ENCODE assay signal across 1 cellular context in the genomic region with DNA sequence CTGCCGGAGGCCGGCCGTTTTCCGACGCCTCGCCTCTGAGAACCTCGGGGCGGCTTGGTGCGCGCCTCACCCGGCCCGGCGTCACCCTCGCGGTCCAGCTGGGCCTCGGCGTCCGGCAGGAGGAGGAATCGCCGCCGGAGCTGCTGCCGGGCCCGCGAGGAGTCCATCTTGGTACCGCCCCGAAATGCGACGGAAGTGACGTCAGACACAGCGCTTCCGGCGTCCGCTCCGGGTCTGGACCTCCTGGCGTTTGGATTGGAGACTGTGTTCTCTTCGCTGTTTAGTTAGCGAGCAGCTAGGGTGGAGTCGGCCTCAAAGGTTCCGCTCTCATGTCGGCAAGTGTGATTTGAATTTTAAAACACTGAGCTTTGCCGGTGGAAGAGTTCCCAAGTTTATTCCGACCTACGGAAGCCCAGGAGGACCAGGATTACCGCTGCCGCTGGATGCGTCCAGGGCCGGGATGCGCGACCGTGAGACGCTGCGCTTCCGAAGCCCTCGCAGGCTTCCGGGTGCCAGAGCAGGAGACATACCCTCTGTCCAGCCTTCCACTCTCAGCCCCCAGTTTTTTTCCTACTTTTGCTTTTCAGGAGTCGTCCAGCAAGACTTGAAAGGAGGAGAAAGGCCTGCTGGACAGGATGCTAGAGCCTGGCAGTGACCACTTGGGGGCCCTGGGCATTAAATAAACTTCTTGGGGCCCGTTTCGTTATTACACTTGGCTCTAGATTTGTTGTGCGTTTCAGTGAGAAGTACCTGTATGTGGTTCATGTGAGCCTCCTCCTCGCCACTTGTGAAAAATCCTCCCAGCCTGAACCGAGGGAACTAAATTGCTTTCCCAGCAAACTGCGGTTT.
TF ChIP-seq lines count a peak whose summit lies in the region.

A gene with protein sequence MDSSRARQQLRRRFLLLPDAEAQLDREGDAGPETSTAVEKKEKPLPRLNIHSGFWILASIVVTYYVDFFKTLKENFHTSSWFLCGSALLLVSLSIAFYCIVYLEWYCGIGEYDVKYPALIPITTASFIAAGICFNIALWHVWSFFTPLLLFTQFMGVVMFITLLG (minus strand): TSS at position 188 of the 849 bp plus-strand sequence. CDS start 21 bp downstream, at position 167.

TF ChIP-seq in GM12878, 131 proteins besides CTCF, POLR2A, EP300 and RAD21 (continued from another document and continues in another):
- TF ChIP-seq, protein P1, sequence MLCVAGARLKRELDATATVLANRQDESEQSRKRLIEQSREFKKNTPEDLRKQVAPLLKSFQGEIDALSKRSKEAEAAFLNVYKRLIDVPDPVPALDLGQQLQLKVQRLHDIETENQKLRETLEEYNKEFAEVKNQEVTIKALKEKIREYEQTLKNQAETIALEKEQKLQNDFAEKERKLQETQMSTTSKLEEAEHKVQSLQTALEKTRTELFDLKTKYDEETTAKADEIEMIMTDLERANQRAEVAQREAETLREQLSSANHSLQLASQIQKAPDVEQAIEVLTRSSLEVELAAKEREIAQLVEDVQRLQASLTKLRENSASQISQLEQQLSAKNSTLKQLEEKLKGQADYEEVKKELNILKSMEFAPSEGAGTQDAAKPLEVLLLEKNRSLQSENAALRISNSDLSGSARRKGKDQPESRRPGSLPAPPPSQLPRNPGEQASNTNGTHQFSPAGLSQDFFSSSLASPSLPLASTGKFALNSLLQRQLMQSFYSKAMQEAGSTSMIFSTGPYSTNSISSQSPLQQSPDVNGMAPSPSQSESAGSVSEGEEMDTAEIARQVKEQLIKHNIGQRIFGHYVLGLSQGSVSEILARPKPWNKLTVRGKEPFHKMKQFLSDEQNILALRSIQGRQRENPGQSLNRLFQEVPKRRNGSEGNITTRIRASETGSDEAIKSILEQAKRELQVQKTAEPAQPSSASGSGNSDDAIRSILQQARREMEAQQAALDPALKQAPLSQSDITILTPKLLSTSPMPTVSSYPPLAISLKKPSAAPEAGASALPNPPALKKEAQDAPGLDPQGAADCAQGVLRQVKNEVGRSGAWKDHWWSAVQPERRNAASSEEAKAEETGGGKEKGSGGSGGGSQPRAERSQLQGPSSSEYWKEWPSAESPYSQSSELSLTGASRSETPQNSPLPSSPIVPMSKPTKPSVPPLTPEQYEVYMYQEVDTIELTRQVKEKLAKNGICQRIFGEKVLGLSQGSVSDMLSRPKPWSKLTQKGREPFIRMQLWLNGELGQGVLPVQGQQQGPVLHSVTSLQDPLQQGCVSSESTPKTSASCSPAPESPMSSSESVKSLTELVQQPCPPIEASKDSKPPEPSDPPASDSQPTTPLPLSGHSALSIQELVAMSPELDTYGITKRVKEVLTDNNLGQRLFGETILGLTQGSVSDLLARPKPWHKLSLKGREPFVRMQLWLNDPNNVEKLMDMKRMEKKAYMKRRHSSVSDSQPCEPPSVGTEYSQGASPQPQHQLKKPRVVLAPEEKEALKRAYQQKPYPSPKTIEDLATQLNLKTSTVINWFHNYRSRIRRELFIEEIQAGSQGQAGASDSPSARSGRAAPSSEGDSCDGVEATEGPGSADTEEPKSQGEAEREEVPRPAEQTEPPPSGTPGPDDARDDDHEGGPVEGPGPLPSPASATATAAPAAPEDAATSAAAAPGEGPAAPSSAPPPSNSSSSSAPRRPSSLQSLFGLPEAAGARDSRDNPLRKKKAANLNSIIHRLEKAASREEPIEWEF (IDR thresholded peaks at IDR 0.05; ENCODE audit: insufficient replicate concordance, low read depth, low read length) = no peak
- TF ChIP-seq EGR1 (IDR thresholded peaks at IDR 0.05; ENCODE audit: borderline replicate concordance in 1 of 2, low read depth in 2 of 2, low read length in 2 of 2) (no peak), ZNF207 (IDR thresholded peaks at IDR 0.05; ENCODE audit: borderline replicate concordance) (peak; percentile 89), PML (IDR thresholded peaks at IDR 0.05; ENCODE audit: low read length) (peak; percentile 94), POLR2AphosphoS2 (IDR thresholded peaks at IDR 0.05; ENCODE audit: low read depth, low read length) (peak; percentile 85), SIX5 (IDR thresholded peaks at IDR 0.05; ENCODE audit: low read depth, low read length, severe bottlenecking) (peak; percentile 49), SMARCA5 (IDR thresholded peaks at IDR 0.05) (no peak), NR2C1 (IDR thresholded peaks at IDR 0.05) (peak; percentile 20; the same call in 1 of the 2 replicates), SMAD5 (IDR thresholded peaks at IDR 0.05; ENCODE audit: low read depth) (peak; percentile 94), STAT1 (conservative IDR thresholded peaks at IDR 0.05) (peak; percentile 90; the same call in 1 of the 2 replicates), FOXK2 (IDR thresholded peaks at IDR 0.05) (peak; percentile 66), IRF4 (IDR thresholded peaks at IDR 0.05; ENCODE audit: low read depth, low read length) (peak; percentile 71; the same call in 1 of the 2 replicates), IKZF2 (IDR thresholded peaks at IDR 0.05) (peak; percentile 67 to 76), SP1 (IDR thresholded peaks at IDR 0.05; ENCODE audit: low read depth, low read length) (peak; percentile 84)
- TF ChIP-seq, protein P2, sequence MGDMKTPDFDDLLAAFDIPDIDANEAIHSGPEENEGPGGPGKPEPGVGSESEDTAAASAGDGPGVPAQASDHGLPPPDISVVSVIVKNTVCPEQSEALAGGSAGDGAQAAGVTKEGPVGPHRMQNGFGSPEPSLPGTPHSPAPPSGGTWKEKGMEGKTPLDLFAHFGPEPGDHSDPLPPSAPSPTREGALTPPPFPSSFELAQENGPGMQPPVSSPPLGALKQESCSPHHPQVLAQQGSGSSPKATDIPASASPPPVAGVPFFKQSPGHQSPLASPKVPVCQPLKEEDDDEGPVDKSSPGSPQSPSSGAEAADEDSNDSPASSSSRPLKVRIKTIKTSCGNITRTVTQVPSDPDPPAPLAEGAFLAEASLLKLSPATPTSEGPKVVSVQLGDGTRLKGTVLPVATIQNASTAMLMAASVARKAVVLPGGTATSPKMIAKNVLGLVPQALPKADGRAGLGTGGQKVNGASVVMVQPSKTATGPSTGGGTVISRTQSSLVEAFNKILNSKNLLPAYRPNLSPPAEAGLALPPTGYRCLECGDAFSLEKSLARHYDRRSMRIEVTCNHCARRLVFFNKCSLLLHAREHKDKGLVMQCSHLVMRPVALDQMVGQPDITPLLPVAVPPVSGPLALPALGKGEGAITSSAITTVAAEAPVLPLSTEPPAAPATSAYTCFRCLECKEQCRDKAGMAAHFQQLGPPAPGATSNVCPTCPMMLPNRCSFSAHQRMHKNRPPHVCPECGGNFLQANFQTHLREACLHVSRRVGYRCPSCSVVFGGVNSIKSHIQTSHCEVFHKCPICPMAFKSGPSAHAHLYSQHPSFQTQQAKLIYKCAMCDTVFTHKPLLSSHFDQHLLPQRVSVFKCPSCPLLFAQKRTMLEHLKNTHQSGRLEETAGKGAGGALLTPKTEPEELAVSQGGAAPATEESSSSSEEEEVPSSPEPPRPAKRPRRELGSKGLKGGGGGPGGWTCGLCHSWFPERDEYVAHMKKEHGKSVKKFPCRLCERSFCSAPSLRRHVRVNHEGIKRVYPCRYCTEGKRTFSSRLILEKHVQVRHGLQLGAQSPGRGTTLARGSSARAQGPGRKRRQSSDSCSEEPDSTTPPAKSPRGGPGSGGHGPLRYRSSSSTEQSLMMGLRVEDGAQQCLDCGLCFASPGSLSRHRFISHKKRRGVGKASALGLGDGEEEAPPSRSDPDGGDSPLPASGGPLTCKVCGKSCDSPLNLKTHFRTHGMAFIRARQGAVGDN (IDR thresholded peaks at IDR 0.05) = 0 out of 2 replicates have a peak, but pooled peaks have one; percentile 25
- TF ChIP-seq, protein P3, sequence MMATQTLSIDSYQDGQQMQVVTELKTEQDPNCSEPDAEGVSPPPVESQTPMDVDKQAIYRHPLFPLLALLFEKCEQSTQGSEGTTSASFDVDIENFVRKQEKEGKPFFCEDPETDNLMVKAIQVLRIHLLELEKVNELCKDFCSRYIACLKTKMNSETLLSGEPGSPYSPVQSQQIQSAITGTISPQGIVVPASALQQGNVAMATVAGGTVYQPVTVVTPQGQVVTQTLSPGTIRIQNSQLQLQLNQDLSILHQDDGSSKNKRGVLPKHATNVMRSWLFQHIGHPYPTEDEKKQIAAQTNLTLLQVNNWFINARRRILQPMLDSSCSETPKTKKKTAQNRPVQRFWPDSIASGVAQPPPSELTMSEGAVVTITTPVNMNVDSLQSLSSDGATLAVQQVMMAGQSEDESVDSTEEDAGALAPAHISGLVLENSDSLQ (IDR thresholded peaks at IDR 0.05) = peak; percentile 49
- TF ChIP-seq, protein P4, sequence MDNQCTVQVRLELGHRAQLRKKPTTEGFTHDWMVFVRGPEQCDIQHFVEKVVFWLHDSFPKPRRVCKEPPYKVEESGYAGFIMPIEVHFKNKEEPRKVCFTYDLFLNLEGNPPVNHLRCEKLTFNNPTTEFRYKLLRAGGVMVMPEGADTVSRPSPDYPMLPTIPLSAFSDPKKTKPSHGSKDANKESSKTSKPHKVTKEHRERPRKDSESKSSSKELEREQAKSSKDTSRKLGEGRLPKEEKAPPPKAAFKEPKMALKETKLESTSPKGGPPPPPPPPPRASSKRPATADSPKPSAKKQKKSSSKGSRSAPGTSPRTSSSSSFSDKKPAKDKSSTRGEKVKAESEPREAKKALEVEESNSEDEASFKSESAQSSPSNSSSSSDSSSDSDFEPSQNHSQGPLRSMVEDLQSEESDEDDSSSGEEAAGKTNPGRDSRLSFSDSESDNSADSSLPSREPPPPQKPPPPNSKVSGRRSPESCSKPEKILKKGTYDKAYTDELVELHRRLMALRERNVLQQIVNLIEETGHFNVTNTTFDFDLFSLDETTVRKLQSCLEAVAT (IDR thresholded peaks at IDR 0.05) = peak; percentile 59
- TF ChIP-seq, protein P5, sequence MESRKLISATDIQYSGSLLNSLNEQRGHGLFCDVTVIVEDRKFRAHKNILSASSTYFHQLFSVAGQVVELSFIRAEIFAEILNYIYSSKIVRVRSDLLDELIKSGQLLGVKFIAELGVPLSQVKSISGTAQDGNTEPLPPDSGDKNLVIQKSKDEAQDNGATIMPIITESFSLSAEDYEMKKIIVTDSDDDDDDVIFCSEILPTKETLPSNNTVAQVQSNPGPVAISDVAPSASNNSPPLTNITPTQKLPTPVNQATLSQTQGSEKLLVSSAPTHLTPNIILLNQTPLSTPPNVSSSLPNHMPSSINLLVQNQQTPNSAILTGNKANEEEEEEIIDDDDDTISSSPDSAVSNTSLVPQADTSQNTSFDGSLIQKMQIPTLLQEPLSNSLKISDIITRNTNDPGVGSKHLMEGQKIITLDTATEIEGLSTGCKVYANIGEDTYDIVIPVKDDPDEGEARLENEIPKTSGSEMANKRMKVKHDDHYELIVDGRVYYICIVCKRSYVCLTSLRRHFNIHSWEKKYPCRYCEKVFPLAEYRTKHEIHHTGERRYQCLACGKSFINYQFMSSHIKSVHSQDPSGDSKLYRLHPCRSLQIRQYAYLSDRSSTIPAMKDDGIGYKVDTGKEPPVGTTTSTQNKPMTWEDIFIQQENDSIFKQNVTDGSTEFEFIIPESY (IDR thresholded peaks at IDR 0.05) = no peak; the same call in 1 of the 2 replicates
- TF ChIP-seq, protein P6, sequence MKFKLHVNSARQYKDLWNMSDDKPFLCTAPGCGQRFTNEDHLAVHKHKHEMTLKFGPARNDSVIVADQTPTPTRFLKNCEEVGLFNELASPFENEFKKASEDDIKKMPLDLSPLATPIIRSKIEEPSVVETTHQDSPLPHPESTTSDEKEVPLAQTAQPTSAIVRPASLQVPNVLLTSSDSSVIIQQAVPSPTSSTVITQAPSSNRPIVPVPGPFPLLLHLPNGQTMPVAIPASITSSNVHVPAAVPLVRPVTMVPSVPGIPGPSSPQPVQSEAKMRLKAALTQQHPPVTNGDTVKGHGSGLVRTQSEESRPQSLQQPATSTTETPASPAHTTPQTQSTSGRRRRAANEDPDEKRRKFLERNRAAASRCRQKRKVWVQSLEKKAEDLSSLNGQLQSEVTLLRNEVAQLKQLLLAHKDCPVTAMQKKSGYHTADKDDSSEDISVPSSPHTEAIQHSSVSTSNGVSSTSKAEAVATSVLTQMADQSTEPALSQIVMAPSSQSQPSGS (IDR thresholded peaks at IDR 0.05; ENCODE audit: low read length) = peak; percentile 67; the same call in 1 of the 2 replicates
- TF ChIP-seq, protein P7, sequence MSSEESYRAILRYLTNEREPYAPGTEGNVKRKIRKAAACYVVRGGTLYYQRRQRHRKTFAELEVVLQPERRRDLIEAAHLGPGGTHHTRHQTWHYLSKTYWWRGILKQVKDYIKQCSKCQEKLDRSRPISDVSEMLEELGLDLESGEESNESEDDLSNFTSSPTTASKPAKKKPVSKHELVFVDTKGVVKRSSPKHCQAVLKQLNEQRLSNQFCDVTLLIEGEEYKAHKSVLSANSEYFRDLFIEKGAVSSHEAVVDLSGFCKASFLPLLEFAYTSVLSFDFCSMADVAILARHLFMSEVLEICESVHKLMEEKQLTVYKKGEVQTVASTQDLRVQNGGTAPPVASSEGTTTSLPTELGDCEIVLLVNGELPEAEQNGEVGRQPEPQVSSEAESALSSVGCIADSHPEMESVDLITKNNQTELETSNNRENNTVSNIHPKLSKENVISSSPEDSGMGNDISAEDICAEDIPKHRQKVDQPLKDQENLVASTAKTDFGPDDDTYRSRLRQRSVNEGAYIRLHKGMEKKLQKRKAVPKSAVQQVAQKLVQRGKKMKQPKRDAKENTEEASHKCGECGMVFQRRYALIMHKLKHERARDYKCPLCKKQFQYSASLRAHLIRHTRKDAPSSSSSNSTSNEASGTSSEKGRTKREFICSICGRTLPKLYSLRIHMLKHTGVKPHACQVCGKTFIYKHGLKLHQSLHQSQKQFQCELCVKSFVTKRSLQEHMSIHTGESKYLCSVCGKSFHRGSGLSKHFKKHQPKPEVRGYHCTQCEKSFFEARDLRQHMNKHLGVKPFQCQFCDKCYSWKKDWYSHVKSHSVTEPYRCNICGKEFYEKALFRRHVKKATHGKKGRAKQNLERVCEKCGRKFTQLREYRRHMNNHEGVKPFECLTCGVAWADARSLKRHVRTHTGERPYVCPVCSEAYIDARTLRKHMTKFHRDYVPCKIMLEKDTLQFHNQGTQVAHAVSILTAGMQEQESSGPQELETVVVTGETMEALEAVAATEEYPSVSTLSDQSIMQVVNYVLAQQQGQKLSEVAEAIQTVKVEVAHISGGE (CRISPR knock-in tag; IDR thresholded peaks at IDR 0.05) = peak; percentile 87
- TF ChIP-seq, protein P8, sequence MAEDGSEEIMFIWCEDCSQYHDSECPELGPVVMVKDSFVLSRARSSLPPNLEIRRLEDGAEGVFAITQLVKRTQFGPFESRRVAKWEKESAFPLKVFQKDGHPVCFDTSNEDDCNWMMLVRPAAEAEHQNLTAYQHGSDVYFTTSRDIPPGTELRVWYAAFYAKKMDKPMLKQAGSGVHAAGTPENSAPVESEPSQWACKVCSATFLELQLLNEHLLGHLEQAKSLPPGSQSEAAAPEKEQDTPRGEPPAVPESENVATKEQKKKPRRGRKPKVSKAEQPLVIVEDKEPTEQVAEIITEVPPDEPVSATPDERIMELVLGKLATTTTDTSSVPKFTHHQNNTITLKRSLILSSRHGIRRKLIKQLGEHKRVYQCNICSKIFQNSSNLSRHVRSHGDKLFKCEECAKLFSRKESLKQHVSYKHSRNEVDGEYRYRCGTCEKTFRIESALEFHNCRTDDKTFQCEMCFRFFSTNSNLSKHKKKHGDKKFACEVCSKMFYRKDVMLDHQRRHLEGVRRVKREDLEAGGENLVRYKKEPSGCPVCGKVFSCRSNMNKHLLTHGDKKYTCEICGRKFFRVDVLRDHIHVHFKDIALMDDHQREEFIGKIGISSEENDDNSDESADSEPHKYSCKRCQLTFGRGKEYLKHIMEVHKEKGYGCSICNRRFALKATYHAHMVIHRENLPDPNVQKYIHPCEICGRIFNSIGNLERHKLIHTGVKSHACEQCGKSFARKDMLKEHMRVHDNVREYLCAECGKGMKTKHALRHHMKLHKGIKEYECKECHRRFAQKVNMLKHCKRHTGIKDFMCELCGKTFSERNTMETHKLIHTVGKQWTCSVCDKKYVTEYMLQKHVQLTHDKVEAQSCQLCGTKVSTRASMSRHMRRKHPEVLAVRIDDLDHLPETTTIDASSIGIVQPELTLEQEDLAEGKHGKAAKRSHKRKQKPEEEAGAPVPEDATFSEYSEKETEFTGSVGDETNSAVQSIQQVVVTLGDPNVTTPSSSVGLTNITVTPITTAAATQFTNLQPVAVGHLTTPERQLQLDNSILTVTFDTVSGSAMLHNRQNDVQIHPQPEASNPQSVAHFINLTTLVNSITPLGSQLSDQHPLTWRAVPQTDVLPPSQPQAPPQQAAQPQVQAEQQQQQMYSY (CRISPR knock-in tag; IDR thresholded peaks at IDR 0.05) = no peak
